Comparison of ENCODE assay signal across 1 cellular context in the genomic region with DNA sequence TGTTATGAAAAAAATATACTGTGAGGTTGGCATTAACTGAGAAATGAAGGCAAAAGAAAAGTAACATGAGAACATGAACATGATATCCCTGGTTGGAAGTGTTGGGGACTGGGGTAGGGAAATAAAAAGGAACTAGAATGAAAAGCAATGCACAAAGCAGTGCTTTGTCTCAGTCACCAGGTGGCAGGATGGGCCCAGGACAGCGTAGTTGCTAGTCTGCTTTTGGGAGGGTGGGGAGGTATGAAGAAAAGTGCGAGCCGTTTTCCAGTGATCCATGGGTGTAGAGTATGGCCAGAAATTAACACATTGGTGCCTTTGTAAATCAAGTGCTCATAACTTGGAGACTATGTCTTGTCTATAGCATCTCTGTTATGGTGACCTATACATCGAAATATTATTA.
TF ChIP-seq lines count a peak whose summit lies in the region.

No MANE protein-coding gene starts in this region.

TF ChIP-seq in HepG2, 621 proteins besides CTCF, POLR2A, EP300 and RAD21 (continued from another document):
- TF ChIP-seq, protein P1, sequence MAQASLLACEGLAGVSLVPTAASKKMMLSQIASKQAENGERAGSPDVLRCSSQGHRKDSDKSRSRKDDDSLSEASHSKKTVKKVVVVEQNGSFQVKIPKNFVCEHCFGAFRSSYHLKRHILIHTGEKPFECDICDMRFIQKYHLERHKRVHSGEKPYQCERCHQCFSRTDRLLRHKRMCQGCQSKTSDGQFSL (CRISPR knock-in tag; IDR thresholded peaks at IDR 0.05), result no peak
- TF ChIP-seq, protein P2, sequence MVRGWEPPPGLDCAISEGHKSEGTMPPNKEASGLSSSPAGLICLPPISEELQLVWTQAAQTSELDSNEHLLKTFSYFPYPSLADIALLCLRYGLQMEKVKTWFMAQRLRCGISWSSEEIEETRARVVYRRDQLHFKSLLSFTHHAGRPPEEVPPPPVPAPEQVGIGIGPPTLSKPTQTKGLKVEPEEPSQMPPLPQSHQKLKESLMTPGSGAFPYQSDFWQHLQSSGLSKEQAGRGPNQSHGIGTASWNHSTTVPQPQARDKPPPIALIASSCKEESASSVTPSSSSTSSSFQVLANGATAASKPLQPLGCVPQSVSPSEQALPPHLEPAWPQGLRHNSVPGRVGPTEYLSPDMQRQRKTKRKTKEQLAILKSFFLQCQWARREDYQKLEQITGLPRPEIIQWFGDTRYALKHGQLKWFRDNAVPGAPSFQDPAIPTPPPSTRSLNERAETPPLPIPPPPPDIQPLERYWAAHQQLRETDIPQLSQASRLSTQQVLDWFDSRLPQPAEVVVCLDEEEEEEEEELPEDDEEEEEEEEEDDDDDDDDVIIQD (CRISPR knock-in tag; IDR thresholded peaks at IDR 0.05; ENCODE audit: low read depth), result no peak
- no peak for TF ChIP-seq ZFP62 (CRISPR knock-in tag; IDR thresholded peaks at IDR 0.05)
